21 cellular contexts compared by ENCODE assay signal in the genomic region with DNA sequence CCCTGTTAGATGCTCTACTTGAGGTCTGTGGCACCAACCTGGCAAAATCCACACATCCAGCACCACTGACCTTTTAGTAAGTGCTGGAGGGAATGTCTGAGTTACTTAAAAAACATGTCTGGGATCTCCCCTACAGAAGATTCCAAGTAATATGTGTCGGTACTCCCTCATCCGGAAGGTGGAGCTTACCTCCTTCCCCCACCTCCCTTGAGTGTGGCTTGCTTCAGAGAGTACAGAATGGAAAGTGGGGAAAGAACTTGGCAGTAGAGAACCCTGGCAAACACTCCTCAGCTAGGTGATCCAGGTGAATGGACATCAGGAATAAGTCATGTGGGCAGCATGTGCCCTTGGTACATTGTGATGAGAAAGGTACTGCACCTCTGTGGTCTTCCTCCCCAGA.
"Had no signal": no experiment of that assay in that cellular context is flagged by ENCODE, and none has a peak within 500 bp of the region (broad histone marks: within the 10 kb centered on the region; RNA-seq: fewer than 3 reads in every experiment).

No MANE protein-coding gene starts in this region.

- H3K4me3 Mint-ChIP-seq: activated naive CD4-positive, alpha-beta T cell treated with anti-CD3 and anti-CD28 coated beads, Interleukin-2, amount 50 U/mL, for 24 hours; endodermal cell; naive B cell had no signal

- FAIRE-seq: astrocyte, small intestine, urothelium cell line had no signal

- H3K27me3 Mint-ChIP-seq: activated naive CD4-positive, alpha-beta T cell treated with anti-CD3 and anti-CD28 coated beads, Interleukin-2, amount 50 U/mL, for 24 hours; naive B cell; stimulated activated naive B cell treated with anti-CD40 and anti-IgM and Interleukin-4, amounts not matched to agents 10 μg/mL and 1 μg/mL and 100 μg/mL, for 72 hours had no signal

- H3K27me3 ChIP-seq: esophagus squamous epithelium, gastroesophageal sphincter had no signal

- H3K27ac ChIP-seq: coronary artery, esophagus squamous epithelium, gastroesophageal sphincter had no signal

- ATAC-seq: gastroesophageal sphincter; sciatic nerve; stimulated activated naive B cell treated with anti-CD40 and anti-IgM and Interleukin-4, amounts not matched to agents 10 μg/mL and 1 μg/mL and 100 μg/mL, for 72 hours had no signal

- H3K27ac Mint-ChIP-seq: activated naive CD4-positive, alpha-beta T cell treated with anti-CD3 and anti-CD28 coated beads, Interleukin-2, amount 50 U/mL, for 24 hours; endodermal cell had no signal

- H3K9me3 Mint-ChIP-seq: activated naive CD4-positive, alpha-beta T cell treated with anti-CD3 and anti-CD28 coated beads, Interleukin-2, amount 50 U/mL, for 24 hours; endodermal cell; naive B cell; stimulated activated naive B cell treated with anti-CD40 and anti-IgM and Interleukin-4, amounts not matched to agents 10 μg/mL and 1 μg/mL and 100 μg/mL, for 72 hours had no signal

- H3K9me3 ChIP-seq: esophagus squamous epithelium, gastroesophageal sphincter had no signal

- H3K4me1 Mint-ChIP-seq: activated naive CD4-positive, alpha-beta T cell treated with anti-CD3 and anti-CD28 coated beads, Interleukin-2, amount 50 U/mL, for 24 hours had no signal

- H3K4me3 ChIP-seq: coronary artery, esophagus squamous epithelium, gastroesophageal sphincter had no signal

- H3K4me1 ChIP-seq: gastroesophageal sphincter had no signal

- DNase-seq: activated CD4-positive, alpha-beta T cell treated with anti-CD3 and anti-CD28 coated beads for 1 hour; activated CD4-positive, alpha-beta T cell treated with anti-CD3 and anti-CD28 coated beads, Interleukin-2, amount 50 U/mL, for 1 hour; activated gamma-delta T cell treated with Interleukin-2 at 50 U/mL for 16 hours; activated T-cell treated with anti-CD3 and anti-CD28 coated beads, Interleukin-2, amount 50 U/mL, for 1 hour; cerebellar nuclear complex; endodermal cell; esophagus squamous epithelium; head of caudate nucleus; hypothalamus; mesendoderm; naive B cell; small intestine; stimulated activated CD4-positive, alpha-beta T cell treated with anti-CD3 and anti-CD28 coated beads, Interleukin-15, amount 100 ng/mL, for 24 hours; stimulated activated naive B cell treated with anti-CD40 and anti-IgM and Interleukin-4, amounts not matched to agents 10 μg/mL and 1 μg/mL and 100 μg/mL, for 72 hours; T-helper 9 cell had no signal

- H3K36me3 ChIP-seq: esophagus squamous epithelium, gastroesophageal sphincter had no signal
